ENCODE assay signal across 20 cellular contexts in genomic region chr6:321158-321438, GRCh38.
"Had no signal": no experiment of that assay in that cellular context is flagged by ENCODE, and none has a peak within 500 bp of the region (broad histone marks: within the 10 kb centered on the region; RNA-seq: fewer than 3 reads in every experiment).

No MANE protein-coding gene starts in this region.

- H3K9me3 ChIP-seq: esophagus muscularis mucosa, lower lobe of right lung, transverse colon had no signal

- H2AFZ ChIP-seq: hepatocyte had no signal

- H3K27me3 ChIP-seq: esophagus muscularis mucosa, hepatocyte, transverse colon had no signal

- H3K27ac ChIP-seq: esophagus muscularis mucosa, hepatocyte, lower lobe of right lung had no signal

- H3K4me3 ChIP-seq: esophagus muscularis mucosa, hepatocyte, lower lobe of right lung, transverse colon had no signal

- DNase-seq: activated CD4-positive, alpha-beta memory T cell treated with anti-CD3 and anti-CD28 coated beads, Interleukin-2, amount 10 ng/mL, durations not matched to agents 7 days and 5 days; activated CD4-positive, alpha-beta T cell treated with anti-CD3 and anti-CD28 coated beads for 48 hours; activated gamma-delta T cell treated with Interleukin-2 at 50 U/mL for 16 hours; anterior cingulate cortex; central memory CD4-positive, alpha-beta T cell; dermis blood vessel endothelial cell; effector memory CD4-positive, alpha-beta T cell; glutamatergic neuron; immature natural killer cell; lower lobe of right lung; naive B cell; posterior cingulate gyrus; stimulated activated CD4-positive, alpha-beta T cell treated with anti-CD3 and anti-CD28 coated beads, Interleukin-2, amount 100 ng/mL, for 48 hours; stimulated activated CD8-positive, alpha-beta memory T cell treated with anti-CD3 and anti-CD28 coated beads, Interleukin-4, amount 100 ng/mL, for 48 hours; stimulated activated naive B cell treated with anti-CD40 and anti-IgM and Interleukin-4, amounts not matched to agents 10 μg/mL and 1 μg/mL and 100 μg/mL, for 72 hours; T-helper 2 cell had no signal

- H3K36me3 ChIP-seq: lower lobe of right lung, transverse colon had no signal

- H3K4me2 ChIP-seq: hepatocyte had no signal

- ATAC-seq: left lobe of liver, lower lobe of right lung had no signal
